In the genomic region with DNA sequence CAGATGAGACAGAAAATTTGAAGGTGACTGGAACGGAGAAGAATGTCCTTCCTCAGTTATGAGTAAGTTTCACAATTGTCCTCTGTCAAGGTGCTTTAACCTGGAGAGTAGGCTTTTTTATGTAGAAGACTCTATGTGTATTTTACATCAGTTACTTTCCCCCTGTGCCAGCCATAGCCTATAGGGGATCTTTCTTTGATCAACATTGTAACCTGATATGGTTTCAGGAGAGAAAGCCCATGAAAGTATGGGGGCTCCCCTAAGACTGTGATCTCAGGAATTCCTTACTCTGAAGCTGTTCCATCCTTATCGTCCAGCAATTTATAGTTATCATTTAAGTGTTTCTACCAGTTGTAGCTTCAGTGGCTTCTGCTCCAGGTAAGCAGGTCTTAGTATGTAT, we compare ENCODE assay signal across 34 cellular contexts.
"Had no signal": no experiment of that assay in that cellular context is flagged by ENCODE, and none has a peak within 500 bp of the region (broad histone marks: within the 10 kb centered on the region; RNA-seq: fewer than 3 reads in every experiment).

No MANE protein-coding gene starts in this region.

- DNase-seq: activated CD4-positive, alpha-beta memory T cell treated with anti-CD3 and anti-CD28 coated beads, Interleukin-2, amount 10 ng/mL, durations not matched to agents 7 days and 5 days; activated CD4-positive, alpha-beta T cell treated with anti-CD3 and anti-CD28 coated beads for 1 hour; activated CD4-positive, alpha-beta T cell treated with anti-CD3 and anti-CD28 coated beads for 36 hours; activated CD4-positive, alpha-beta T cell treated with anti-CD3 and anti-CD28 coated beads for 48 hours; activated CD4-positive, alpha-beta T cell treated with anti-CD3 and anti-CD28 coated beads, Interleukin-2, amount 10 ng/mL, durations not matched to agents 7 days and 5 days; activated CD4-positive, alpha-beta T cell treated with anti-CD3 and anti-CD28 coated beads, Interleukin-2, amount 50 U/mL, for 48 hours; activated CD4-positive, CD25-positive, alpha-beta regulatory T cell; activated CD8-positive, alpha-beta memory T cell treated with anti-CD3 and anti-CD28 coated beads for 24 hours; activated CD8-positive, alpha-beta memory T cell treated with anti-CD3 and anti-CD28 coated beads, Interleukin-2, amount 10 ng/mL, durations not matched to agents 7 days and 5 days; activated CD8-positive, alpha-beta memory T cell treated with anti-CD3 and anti-CD28 coated beads, Interleukin-2, amount 50 U/mL, for 48 hours; activated CD8-positive, alpha-beta T cell treated with anti-CD3 and anti-CD28 coated beads, Interleukin-2, amount 10 ng/mL, durations not matched to agents 7 days and 5 days; activated effector memory CD4-positive, alpha-beta T cell treated with Interleukin-2 at 50 U/mL for 16 hours; activated gamma-delta T cell; activated naive CD4-positive, alpha-beta T cell treated with anti-CD3 and anti-CD28 coated beads for 36 hours; activated naive CD4-positive, alpha-beta T cell treated with anti-CD3 and anti-CD28 coated beads, Interleukin-2, amount 50 U/mL, for 16 hours; activated naive CD8-positive, alpha-beta T cell treated with anti-CD3 and anti-CD28 coated beads for 36 hours; activated T-cell treated with anti-CD3 and anti-CD28 coated beads, Interleukin-2, amount 50 U/mL, for 24 hours; activated T-cell treated with anti-CD3 and anti-CD28 coated beads, Interleukin-2, amount 50 U/mL, for 48 hours; adrenal gland; amniotic stem cell; aorta; body of pancreas; brain microvascular endothelial cell; central memory CD4-positive, alpha-beta T cell; T-helper 1 cell; T-helper 2 cell; T-helper 9 cell had no signal

- H3K9me3 Mint-ChIP-seq: activated CD4-positive, alpha-beta memory T cell treated with anti-CD3 and anti-CD28 coated beads, Interleukin-2, amount 10 ng/mL, durations not matched to agents 7 days and 5 days; activated CD4-positive, alpha-beta T cell treated with anti-CD3 and anti-CD28 coated beads, Interleukin-2, amount 10 ng/mL, durations not matched to agents 7 days and 5 days; activated naive CD8-positive, alpha-beta T cell treated with anti-CD3 and anti-CD28 coated beads for 36 hours; activated T-cell treated with anti-CD3 and anti-CD28 coated beads, Interleukin-2, amount 50 U/mL, for 24 hours had no signal

- H3K27me3 ChIP-seq: adrenal gland, body of pancreas, brain microvascular endothelial cell, breast epithelium had no signal

- H3K4me1 ChIP-seq: adrenal gland, body of pancreas, breast epithelium had no signal

- ATAC-seq: activated CD4-positive, alpha-beta T cell treated with anti-CD3 and anti-CD28 coated beads for 36 hours; activated CD4-positive, CD25-positive, alpha-beta regulatory T cell treated with anti-CD3 and anti-CD28 coated beads, Interleukin-2, amount 50 U/mL, for 24 hours; activated CD8-positive, alpha-beta memory T cell treated with anti-CD3 and anti-CD28 coated beads, Interleukin-2, amount 10 ng/mL, durations not matched to agents 7 days and 5 days; activated CD8-positive, alpha-beta T cell treated with anti-CD3 and anti-CD28 coated beads, Interleukin-2, amount 10 ng/mL, durations not matched to agents 7 days and 5 days; activated naive CD4-positive, alpha-beta T cell treated with anti-CD3 and anti-CD28 coated beads, Interleukin-2, amount 50 U/mL, for 72 hours; body of pancreas had no signal

- H3K27me3 Mint-ChIP-seq: activated CD4-positive, alpha-beta memory T cell treated with anti-CD3 and anti-CD28 coated beads, Interleukin-2, amount 10 ng/mL, durations not matched to agents 7 days and 5 days; activated CD4-positive, alpha-beta T cell treated with anti-CD3 and anti-CD28 coated beads for 36 hours; activated CD4-positive, alpha-beta T cell treated with anti-CD3 and anti-CD28 coated beads, Interleukin-2, amount 10 ng/mL, durations not matched to agents 7 days and 5 days; activated CD8-positive, alpha-beta memory T cell treated with anti-CD3 and anti-CD28 coated beads, Interleukin-2, amount 10 ng/mL, durations not matched to agents 7 days and 5 days; activated naive CD8-positive, alpha-beta T cell treated with anti-CD3 and anti-CD28 coated beads for 36 hours; activated T-cell treated with anti-CD3 and anti-CD28 coated beads, Interleukin-2, amount 50 U/mL, for 24 hours had no signal

- H3K27ac ChIP-seq: adrenal gland, body of pancreas, brain microvascular endothelial cell, breast epithelium, VCaP had no signal

- H3K4me1 Mint-ChIP-seq: activated CD4-positive, alpha-beta memory T cell treated with anti-CD3 and anti-CD28 coated beads, Interleukin-2, amount 10 ng/mL, durations not matched to agents 7 days and 5 days; activated CD4-positive, alpha-beta T cell treated with anti-CD3 and anti-CD28 coated beads for 36 hours; activated CD4-positive, alpha-beta T cell treated with anti-CD3 and anti-CD28 coated beads, Interleukin-2, amount 10 ng/mL, durations not matched to agents 7 days and 5 days; activated CD8-positive, alpha-beta memory T cell treated with anti-CD3 and anti-CD28 coated beads, Interleukin-2, amount 10 ng/mL, durations not matched to agents 7 days and 5 days; activated naive CD8-positive, alpha-beta T cell treated with anti-CD3 and anti-CD28 coated beads for 36 hours had no signal

- H3K4me3 ChIP-seq: adrenal gland, body of pancreas, breast epithelium had no signal

- H3K9me3 ChIP-seq: adrenal gland, body of pancreas, breast epithelium had no signal

- H3K27ac Mint-ChIP-seq: activated CD4-positive, alpha-beta memory T cell treated with anti-CD3 and anti-CD28 coated beads, Interleukin-2, amount 10 ng/mL, durations not matched to agents 7 days and 5 days; activated CD4-positive, alpha-beta T cell treated with anti-CD3 and anti-CD28 coated beads for 36 hours; activated CD4-positive, alpha-beta T cell treated with anti-CD3 and anti-CD28 coated beads, Interleukin-2, amount 10 ng/mL, durations not matched to agents 7 days and 5 days; activated CD8-positive, alpha-beta memory T cell treated with anti-CD3 and anti-CD28 coated beads, Interleukin-2, amount 10 ng/mL, durations not matched to agents 7 days and 5 days; activated CD8-positive, alpha-beta T cell treated with anti-CD3 and anti-CD28 coated beads, Interleukin-2, amount 10 ng/mL, durations not matched to agents 7 days and 5 days; activated naive CD4-positive, alpha-beta T cell treated with anti-CD3 and anti-CD28 coated beads for 36 hours; activated naive CD4-positive, alpha-beta T cell treated with anti-CD3 and anti-CD28 coated beads, Interleukin-2, amount 50 U/mL, for 72 hours; activated naive CD8-positive, alpha-beta T cell treated with anti-CD3 and anti-CD28 coated beads for 36 hours; activated T-cell treated with anti-CD3 and anti-CD28 coated beads, Interleukin-2, amount 50 U/mL, for 24 hours; activated T-helper 2 cell treated with anti-CD3 and anti-CD28 coated beads, Interferon-gamma antibody, Interleukin-2, Interleukin-4, amounts not matched to agents 10 μg/mL and 5 μg/mL and 100 μg/mL, durations not matched to agents 14 hours and 24 hours and 36 hours; T-helper 1 cell treated with Interleukin-12 subunit alpha and Interleukin-12 subunit beta and Interleukin-4 antibody, amounts not matched to agents 30 μg/mL and 1 μg/mL, for 36 hours; T-helper 2 cell treated with Interferon-gamma antibody and Interleukin-4, amounts not matched to agents 5 μg/mL and 100 μg/mL, for 36 hours had no signal

- H3K36me3 Mint-ChIP-seq: activated CD8-positive, alpha-beta memory T cell treated with anti-CD3 and anti-CD28 coated beads, Interleukin-2, amount 10 ng/mL, durations not matched to agents 7 days and 5 days; activated naive CD4-positive, alpha-beta T cell treated with anti-CD3 and anti-CD28 coated beads, Interleukin-2, amount 50 U/mL, for 72 hours; activated naive CD8-positive, alpha-beta T cell treated with anti-CD3 and anti-CD28 coated beads for 36 hours had no signal

- H3K4me3 Mint-ChIP-seq: activated CD4-positive, alpha-beta memory T cell treated with anti-CD3 and anti-CD28 coated beads, Interleukin-2, amount 10 ng/mL, durations not matched to agents 7 days and 5 days; activated CD4-positive, alpha-beta T cell treated with anti-CD3 and anti-CD28 coated beads for 36 hours; activated CD4-positive, alpha-beta T cell treated with anti-CD3 and anti-CD28 coated beads, Interleukin-2, amount 10 ng/mL, durations not matched to agents 7 days and 5 days; activated CD8-positive, alpha-beta memory T cell treated with anti-CD3 and anti-CD28 coated beads, Interleukin-2, amount 10 ng/mL, durations not matched to agents 7 days and 5 days; activated CD8-positive, alpha-beta T cell treated with anti-CD3 and anti-CD28 coated beads, Interleukin-2, amount 10 ng/mL, durations not matched to agents 7 days and 5 days; activated naive CD4-positive, alpha-beta T cell treated with anti-CD3 and anti-CD28 coated beads for 36 hours; activated naive CD8-positive, alpha-beta T cell treated with anti-CD3 and anti-CD28 coated beads for 36 hours; activated T-cell treated with anti-CD3 and anti-CD28 coated beads, Interleukin-2, amount 50 U/mL, for 24 hours; T-helper 1 cell treated with Interleukin-12 subunit alpha and Interleukin-12 subunit beta and Interleukin-4 antibody, amounts not matched to agents 30 μg/mL and 1 μg/mL, for 36 hours; T-helper 2 cell treated with Interferon-gamma antibody and Interleukin-4, amounts not matched to agents 5 μg/mL and 100 μg/mL, for 36 hours had no signal

- H3K36me3 ChIP-seq: adrenal gland, brain microvascular endothelial cell had no signal
